24 cellular contexts compared by ENCODE assay signal in genomic region chr10:22501412-22501811, GRCh38.
"Had no signal": no experiment of that assay in that cellular context is flagged by ENCODE, and none has a peak within 500 bp of the region (broad histone marks: within the 10 kb centered on the region; RNA-seq: fewer than 3 reads in every experiment).

No MANE protein-coding gene starts in this region.

- H3K27ac ChIP-seq: KMS-11, Peyer's patch, RWPE1, SJCRH30, WERI-Rb-1 had no signal

- H3K4me3 ChIP-seq: Peyer's patch, SJCRH30 had no signal

- H3K27ac Mint-ChIP-seq: activated CD4-positive, alpha-beta T cell treated with anti-CD3 and anti-CD28 coated beads for 36 hours; activated CD8-positive, alpha-beta T cell treated with anti-CD3 and anti-CD28 coated beads for 36 hours; activated naive CD4-positive, alpha-beta T cell treated with anti-CD3 and anti-CD28 coated beads, Interleukin-2, amount 10 ng/mL, durations not matched to agents 7 days and 5 days; activated naive CD8-positive, alpha-beta T cell treated with anti-CD3 and anti-CD28 coated beads for 36 hours; activated T-cell treated with anti-CD3 and anti-CD28 coated beads, Interleukin-2, amount 50 U/mL, for 72 hours; activated T-helper 2 cell treated with anti-CD3 and anti-CD28 coated beads, Interferon-gamma antibody, Interleukin-2, Interleukin-4, amounts not matched to agents 10 μg/mL and 5 μg/mL and 100 μg/mL, durations not matched to agents 14 hours and 24 hours and 36 hours had no signal

- H3K4me1 ChIP-seq: Peyer's patch had no signal

- H3K36me3 Mint-ChIP-seq: activated naive CD4-positive, alpha-beta T cell treated with anti-CD3 and anti-CD28 coated beads, Interleukin-2, amount 10 ng/mL, durations not matched to agents 7 days and 5 days; activated naive CD8-positive, alpha-beta T cell treated with anti-CD3 and anti-CD28 coated beads for 36 hours had no signal

- H3K4me3 Mint-ChIP-seq: activated CD4-positive, alpha-beta T cell treated with anti-CD3 and anti-CD28 coated beads for 36 hours; activated CD8-positive, alpha-beta T cell treated with anti-CD3 and anti-CD28 coated beads for 36 hours; activated naive CD4-positive, alpha-beta T cell treated with anti-CD3 and anti-CD28 coated beads, Interleukin-2, amount 10 ng/mL, durations not matched to agents 7 days and 5 days; activated naive CD8-positive, alpha-beta T cell treated with anti-CD3 and anti-CD28 coated beads for 36 hours; activated T-cell treated with anti-CD3 and anti-CD28 coated beads, Interleukin-2, amount 50 U/mL, for 72 hours had no signal

- H3K36me3 ChIP-seq: Peyer's patch, SJCRH30, WERI-Rb-1 had no signal

- DNase-seq: activated CD4-positive, alpha-beta T cell treated with anti-CD3 and anti-CD28 coated beads for 36 hours; activated CD8-positive, alpha-beta memory T cell treated with anti-CD3 and anti-CD28 coated beads, Interleukin-2, amount 50 U/mL, for 4 hours; activated CD8-positive, alpha-beta T cell treated with anti-CD3 and anti-CD28 coated beads for 36 hours; activated gamma-delta T cell treated with Interleukin-2 at 50 U/mL for 16 hours; activated naive CD4-positive, alpha-beta T cell treated with anti-CD3 and anti-CD28 coated beads, Interleukin-2, amount 10 ng/mL, durations not matched to agents 7 days and 5 days; activated naive CD8-positive, alpha-beta T cell treated with anti-CD3 and anti-CD28 coated beads for 36 hours; activated T-cell treated with anti-CD3 and anti-CD28 coated beads, Interleukin-2, amount 50 U/mL, for 72 hours; MM.1S; NCI-H1105 treated with DMSO at 0.1 percent for 48 hours; NCI-H1436 treated with DMSO at 0.1 percent for 48 hours; NCI-H187; NCI-H2081; NCI-H2227 treated with DMSO at 0.1 percent for 48 hours; NCI-H526; NCI-H82; Peyer's patch; Right ventricle myocardium superior; T-helper 1 cell; WERI-Rb-1 had no signal

- H3K9ac ChIP-seq: KMS-11, SK-N-SH had no signal

- H3K9me3 Mint-ChIP-seq: activated CD8-positive, alpha-beta T cell treated with anti-CD3 and anti-CD28 coated beads for 36 hours; activated naive CD4-positive, alpha-beta T cell treated with anti-CD3 and anti-CD28 coated beads, Interleukin-2, amount 10 ng/mL, durations not matched to agents 7 days and 5 days; activated naive CD8-positive, alpha-beta T cell treated with anti-CD3 and anti-CD28 coated beads for 36 hours; activated T-cell treated with anti-CD3 and anti-CD28 coated beads, Interleukin-2, amount 50 U/mL, for 72 hours; activated T-helper 2 cell treated with anti-CD3 and anti-CD28 coated beads, Interferon-gamma antibody, Interleukin-2, Interleukin-4, amounts not matched to agents 10 μg/mL and 5 μg/mL and 100 μg/mL, durations not matched to agents 14 hours and 24 hours and 36 hours had no signal

- H3K27me3 ChIP-seq: Peyer's patch had no signal

- H3K4me2 ChIP-seq: KMS-11, SK-N-SH had no signal

- H3K9me2 ChIP-seq: SK-N-SH had no signal

- ATAC-seq: activated CD4-positive, alpha-beta T cell treated with anti-CD3 and anti-CD28 coated beads for 36 hours; activated CD8-positive, alpha-beta T cell treated with anti-CD3 and anti-CD28 coated beads for 36 hours; activated T-cell treated with anti-CD3 and anti-CD28 coated beads, Interleukin-2, amount 50 U/mL, for 72 hours had no signal

- H3K9me3 ChIP-seq: Peyer's patch, SJCRH30, SK-N-SH had no signal
